ENCODE assay signal across 8 cellular contexts in the genomic region with DNA sequence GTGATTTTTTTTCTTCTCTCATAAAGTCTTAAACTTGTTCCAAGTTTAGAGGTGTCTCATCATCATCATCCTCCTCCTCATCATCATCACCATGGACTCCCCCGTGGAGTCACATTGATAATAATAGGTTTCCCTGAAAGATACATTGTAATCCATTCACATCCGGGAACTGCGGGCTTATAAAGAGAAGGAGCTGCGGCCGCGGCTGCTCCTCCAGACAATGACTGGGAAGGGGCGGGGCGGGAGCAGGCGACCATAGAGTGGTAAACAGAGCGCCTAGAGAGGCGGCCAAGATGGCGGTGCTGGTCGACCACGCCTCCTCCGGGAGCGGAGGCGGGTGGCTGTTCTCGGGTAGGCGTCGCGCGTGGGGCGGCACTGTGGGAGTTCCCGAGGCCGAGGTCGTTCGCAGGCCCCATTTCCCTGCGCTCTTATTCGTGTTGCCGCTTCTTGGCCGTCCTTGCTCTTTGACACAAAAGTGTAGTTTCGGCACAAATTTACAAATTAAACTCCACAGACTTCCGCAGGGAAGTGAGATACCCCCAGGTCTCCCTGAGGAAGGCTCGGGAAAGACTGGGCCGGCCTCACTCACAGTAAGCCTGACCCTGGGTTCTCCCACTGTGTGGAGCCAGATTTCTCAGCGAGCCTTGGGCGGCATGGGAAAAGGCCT. TPM values are rescaled to one million over a fixed set of nuclear protein-coding genes. Genes with fewer than 3 reads are reported as not detected.
DNase-seq lines count a peak whose midpoint lies in the region; ATAC-seq and TF ChIP-seq lines count a peak whose summit lies in the region.

No MANE protein-coding gene starts in this region.

- H3K4me1 ChIP-seq in DND-41 (ENCODE audit: insufficient read depth, low read length), result peaks cover 26% of the 10 kb centered on the region
- H3K4me1 ChIP-seq in MM.1S (ENCODE audit: low read length), result no peaks in the 10 kb centered on the region; the same call in 1 of the 2 replicates
- peaks cover 1 to 6% of the 10 kb centered on the region in 2 donors for H3K4me1 ChIP-seq in neuronal stem cell (ENCODE audit: control insufficient read depth in 2 of 2, insufficient read depth in 1 of 2, low read depth in 1 of 2, low read length in 2 of 2)

- H3F3A ChIP-seq in MM.1S (ENCODE audit: insufficient read depth, low read length), result peaks cover 11% of the 10 kb centered on the region

- no peaks in the 10 kb centered on the region for H3K9me3 ChIP-seq in DND-41 (ENCODE audit: insufficient read depth, low read length, severe bottlenecking)
- no peaks in the 10 kb centered on the region for H3K9me3 ChIP-seq in MM.1S (replicated peaks; ENCODE audit: insufficient read depth, low read length)
- H3K9me3 ChIP-seq in neuronal stem cell (replicated peaks in 1 of 2; ENCODE audit: control insufficient read depth in 2 of 2, insufficient read depth in 1 of 2, low read depth in 1 of 2, low read length in 2 of 2), result no peaks in the 10 kb centered on the region

- H2BK15ac ChIP-seq in neuronal stem cell (ENCODE audit: low read length), result no peak overlapping the region

- WGBS in neuronal stem cell (ENCODE audit: extremely low coverage in 2 of 2, insufficient read length in 2 of 2, insufficient replicate concordance in 1 of 2), 2 donors, result no CpG with 5 or more reads among the region's 37 CpGs

- H2AFZ ChIP-seq in DND-41 (ENCODE audit: low read depth, low read length) (peak overlapping the region; percentile 99), MM.1S (ENCODE audit: low read length) (peak overlapping the region; percentile 99), neuronal stem cell (ENCODE audit: low read length) (peak overlapping the region; percentile 82)

- TF ChIP-seq CTCF in DND-41 (IDR thresholded peaks at IDR 0.05; ENCODE audit: borderline replicate concordance, extremely low read depth, low read length, poor library complexity, severe bottlenecking) (no peak), MM.1S (IDR thresholded peaks at IDR 0.05; ENCODE audit: low read length) (no peak)

- H3K4ac ChIP-seq in neuronal stem cell (ENCODE audit: low read length), result no peak overlapping the region

- H3K9ac ChIP-seq in DND-41 (ENCODE audit: low read depth, low read length), result peak overlapping the region; percentile 70
- peak overlapping the region; percentile 60 for H3K9ac ChIP-seq in MM.1S (ENCODE audit: low read length)
- H3K9ac ChIP-seq in neuronal stem cell (ENCODE audit: low read depth, low read length, poor library complexity), result peak overlapping the region; percentile 46

- H3K36me3 ChIP-seq in DND-41 (ENCODE audit: insufficient read depth, low read length), result no peaks in the 10 kb centered on the region
- H3K36me3 ChIP-seq in MM.1S (replicated peaks; ENCODE audit: insufficient read depth, low read length), result no peaks in the 10 kb centered on the region
- peaks cover 0 to 13% of the 10 kb centered on the region in 2 donors for H3K36me3 ChIP-seq in neuronal stem cell (replicated peaks in 1 of 2; ENCODE audit: control insufficient read depth in 2 of 2, insufficient read depth in 2 of 2, low read length in 2 of 2)

- peak overlapping the region; percentile 80 for H3K4me2 ChIP-seq in DND-41 (ENCODE audit: insufficient read depth, low read length)
- H3K4me2 ChIP-seq in MM.1S (ENCODE audit: low read depth, low read length), result peak overlapping the region; percentile 85
- H3K4me2 ChIP-seq in neuronal stem cell (ENCODE audit: insufficient read depth, low read length, poor library complexity, severe bottlenecking), result peak overlapping the region; percentile 56

- ATAC-seq in DND-41 (ENCODE audit: insufficient read depth, low read depth), result peak; percentile 89

- DNase-seq in DND-41 (peak; percentile 97), GOT3 (lab: John Stamatoyannopoulos, UW) (peak; percentile 25), MM.1S (peak; percentile 87), SHP77 treated with DMSO at 0.1 percent for 48 hours (lab: John Stamatoyannopoulos, UW) (peak; percentile 91), germinal center (ENCODE audit: low spot score) (peak; percentile 86), neuronal stem cell (ENCODE audit: low spot score) (peak; percentile 91), stromal cell of bone marrow (ENCODE audit: low read depth) (peak; percentile 92)
- DNase-seq in activated naive CD4-positive, alpha-beta T cell treated with anti-CD3 and anti-CD28 coated beads, Interleukin-2, amount 50 U/mL, for 16 hours, result peak; percentile 61

- H3K23ac ChIP-seq in neuronal stem cell (ENCODE audit: low read depth, low read length, poor library complexity), result peak overlapping the region; percentile 82

- H2BK12ac ChIP-seq in neuronal stem cell (ENCODE audit: low read length), result no peak overlapping the region

- H3K79me1 ChIP-seq in neuronal stem cell (ENCODE audit: low read depth, low read length), result no peaks in the 10 kb centered on the region

- no peak overlapping the region for H3K14ac ChIP-seq in neuronal stem cell (ENCODE audit: low read length)

- H3K27ac ChIP-seq in DND-41 (ENCODE audit: low read length) (peak overlapping the region; percentile 85), MM.1S (ENCODE audit: low read length) (no peak overlapping the region), neuronal stem cell (replicated peaks; ENCODE audit: low read length) (no peak overlapping the region)

- H2BK120ac ChIP-seq in neuronal stem cell (ENCODE audit: low read depth, low read length), result no peak overlapping the region

- H3K18ac ChIP-seq in neuronal stem cell (ENCODE audit: low read length), result peak overlapping the region; percentile 80

- peak overlapping the region; percentile 63 to 73 for H3K4me3 ChIP-seq in DND-41 (ENCODE audit: low read depth in 1 of 2, low read length in 2 of 2)
- peak overlapping the region; percentile 77 for H3K4me3 ChIP-seq in MM.1S (ENCODE audit: low read length)
- H3K4me3 ChIP-seq in neuronal stem cell (ENCODE audit: low read length in 2 of 2), result peak overlapping the region; percentile 59 to 79

- H3K9me2 ChIP-seq in MM.1S (replicated peaks; ENCODE audit: insufficient read depth, low read length), result no peaks in the 10 kb centered on the region

- H2BK5ac ChIP-seq in neuronal stem cell (ENCODE audit: low read length), result no peak overlapping the region

- H4K20me1 ChIP-seq in DND-41 (ENCODE audit: insufficient read depth, low read length) (no peaks in the 10 kb centered on the region), MM.1S (ENCODE audit: insufficient read depth, low read length) (no peaks in the 10 kb centered on the region)

- H3K79me2 ChIP-seq in DND-41 (ENCODE audit: insufficient read depth, low read length) (peaks cover 15% of the 10 kb centered on the region), MM.1S (ENCODE audit: low read length) (no peaks in the 10 kb centered on the region)

- no peak overlapping the region for H2AK5ac ChIP-seq in neuronal stem cell (ENCODE audit: low read depth, low read length)

- H3K27me3 ChIP-seq in DND-41 (ENCODE audit: insufficient read depth, low read length, poor library complexity) (no peaks in the 10 kb centered on the region), MM.1S (replicated peaks; ENCODE audit: insufficient read depth, low read length) (no peaks in the 10 kb centered on the region), neuronal stem cell (ENCODE audit: control insufficient read depth in 3 of 3, insufficient read depth in 3 of 3, low read depth in 1 of 3, low read length in 3 of 3) (no peaks in the 10 kb centered on the region)

- H4K8ac ChIP-seq in neuronal stem cell (ENCODE audit: low read depth, low read length), result no peak overlapping the region

- no peak overlapping the region for H4K91ac ChIP-seq in neuronal stem cell (ENCODE audit: low read depth, low read length, poor library complexity)

RNA-seq across cellular contexts. Expression of a gene that starts 1.8 kb away (rescaled TPM):
- 80.5 TPM for polyA plus RNA-seq in neuronal stem cell (2013, experiment 1 of 2)
- polyA plus RNA-seq in neuronal stem cell (2013, experiment 2 of 2), result 84.7 TPM

Comparison
In these comparisons a context has a peak if more than half of its experiments do, and no peak if none do; other contexts are left out.
1. DNase-seq: peak in every context shown above with its lines; median percentile 97 in DND-41; 92 in stromal cell of bone marrow; 91 in SHP77 treated with DMSO at 0.1 percent for 48 hours; 91 in neuronal stem cell; 87 in MM.1S; 86 in germinal center; 61 in activated naive CD4-positive, alpha-beta T cell treated with anti-CD3 and anti-CD28 coated beads, Interleukin-2, amount 50 U/mL, for 16 hours; 25 in GOT3.